Comparison of ENCODE assay signal across 8 cellular contexts in genomic region chr18:50880108-50880465, GRCh38. TPM values are rescaled to one million over a fixed set of nuclear protein-coding genes. Genes with fewer than 3 reads are reported as not detected.
A peak's percentile ranks its signal among the peaks of the same experiment; 100 is the strongest.
DNase-seq lines count a peak whose midpoint lies in the region; ATAC-seq and TF ChIP-seq lines count a peak whose summit lies in the region.

No MANE protein-coding gene starts in this region.

- H3K27ac Mint-ChIP-seq in Caco-2 (ENCODE audit: unreplicated experiment), result peak overlapping the region; percentile 69
- peak overlapping the region; percentile 98 for H3K27ac Mint-ChIP-seq in activated naive CD8-positive, alpha-beta T cell treated with anti-CD3 and anti-CD28 coated beads, Interleukin-2, amount 50 U/mL, for 24 hours

- H3K27ac ChIP-seq in lower lobe of right lung, result no peak overlapping the region

- TF ChIP-seq CTCF in Caco-2 (IDR thresholded peaks at IDR 0.05; ENCODE audit: insufficient read depth in 1 of 2, low read depth in 1 of 2, low read length in 1 of 2, severe bottlenecking in 1 of 2, unreplicated experiment in 1 of 2), result no peak
- no peak for TF ChIP-seq CTCF in HFF-Myc (IDR thresholded peaks at IDR 0.05; ENCODE audit: low read depth, low read length, missing control alignments)
- no peak for TF ChIP-seq CTCF in lower lobe of right lung (IDR thresholded peaks at IDR 0.05)

- no peak for ATAC-seq in activated naive CD8-positive, alpha-beta T cell treated with anti-CD3 and anti-CD28 coated beads, Interleukin-2, amount 50 U/mL, for 24 hours
- no peak for ATAC-seq in lower lobe of right lung
- ATAC-seq in HG03521 (IDR thresholded peaks at IDR 0.05; ENCODE audit: unreplicated experiment), result no peak
- no peak for ATAC-seq in GM18907 (IDR thresholded peaks at IDR 0.05; ENCODE audit: unreplicated experiment)

- H3K9me3 ChIP-seq in Caco-2 (no peaks in the 10 kb centered on the region), lower lobe of right lung (no peaks in the 10 kb centered on the region)

- no peaks in the 10 kb centered on the region for H3K27me3 Mint-ChIP-seq in Caco-2 (ENCODE audit: insufficient read depth, unreplicated experiment)
- no peaks in the 10 kb centered on the region for H3K27me3 Mint-ChIP-seq in activated naive CD8-positive, alpha-beta T cell treated with anti-CD3 and anti-CD28 coated beads, Interleukin-2, amount 50 U/mL, for 24 hours

- no peaks in the 10 kb centered on the region for H3K36me3 Mint-ChIP-seq in Caco-2 (ENCODE audit: insufficient read depth, unreplicated experiment)
- peaks cover 16% of the 10 kb centered on the region for H3K36me3 Mint-ChIP-seq in activated naive CD8-positive, alpha-beta T cell treated with anti-CD3 and anti-CD28 coated beads, Interleukin-2, amount 50 U/mL, for 24 hours (ENCODE audit: low read depth)

- no peak for DNase-seq in Caco-2
- DNase-seq in HFF-Myc (ENCODE audit: extremely low read depth, low read depth), result no peak
- no peak for DNase-seq in activated naive CD8-positive, alpha-beta T cell treated with anti-CD3 and anti-CD28 coated beads, Interleukin-2, amount 50 U/mL, for 24 hours
- DNase-seq in lower lobe of right lung, result no peak
- no peak for DNase-seq in NCI-H146 treated with DMSO at 0.1 percent for 48 hours (lab: John Stamatoyannopoulos, UW; ENCODE audit: unreplicated experiment)
- DNase-seq in HK-2 (ENCODE audit: unreplicated experiment), result no peak

- H3K27me3 ChIP-seq in Caco-2 (replicated peaks; ENCODE audit: control insufficient read depth, insufficient read depth, low read length) (no peaks in the 10 kb centered on the region), lower lobe of right lung (ENCODE audit: low read depth) (no peaks in the 10 kb centered on the region)

- H3K4me3 ChIP-seq in Caco-2 (ENCODE audit: low read depth, low read length) (peak overlapping the region; percentile 72), HFF-Myc (replicated peaks; ENCODE audit: low read depth, low read length) (peak overlapping the region; percentile 63), lower lobe of right lung (peak overlapping the region; percentile 92)

- no peaks in the 10 kb centered on the region for H3K9me3 Mint-ChIP-seq in Caco-2 (ENCODE audit: unreplicated experiment)
- no peaks in the 10 kb centered on the region for H3K9me3 Mint-ChIP-seq in activated naive CD8-positive, alpha-beta T cell treated with anti-CD3 and anti-CD28 coated beads, Interleukin-2, amount 50 U/mL, for 24 hours

- H3K4me3 Mint-ChIP-seq in Caco-2 (ENCODE audit: unreplicated experiment), result peak overlapping the region; percentile 95
- H3K4me3 Mint-ChIP-seq in activated naive CD8-positive, alpha-beta T cell treated with anti-CD3 and anti-CD28 coated beads, Interleukin-2, amount 50 U/mL, for 24 hours, result peak overlapping the region; percentile 93

- POLR2A ChIA-PET in Caco-2 (lab: Charles Lee), result no interaction called here

- BruUV-seq in Caco-2 (replicated peaks; lab: Mats Ljungman, UMichigan), result TSS peak; percentile 53

- no peaks in the 10 kb centered on the region for H3K4me1 ChIP-seq in Caco-2
- H3K4me1 ChIP-seq in lower lobe of right lung, result peaks cover 28% of the 10 kb centered on the region

- H3K36me3 ChIP-seq in Caco-2 (ENCODE audit: control insufficient read depth, insufficient read depth, low read length) (no peaks in the 10 kb centered on the region), lower lobe of right lung (no peaks in the 10 kb centered on the region)

- CTCF ChIA-PET in Caco-2 (lab: Charles Lee), result interaction anchor here (0.5 kb wide), 1 partner anchor 18 kb away, joined by 4 read pairs; no protein-coding TSS in a partner anchor

- intact Hi-C loops in Caco-2 (cut with micrococcal nuclease; ENCODE audit: unreplicated experiment), result no loop called here
- intact Hi-C loops in lower lobe of right lung (cut with DNase I), result no loop called here

- no peaks in the 10 kb centered on the region for H3K4me1 Mint-ChIP-seq in Caco-2 (ENCODE audit: low read depth, unreplicated experiment)
- H3K4me1 Mint-ChIP-seq in activated naive CD8-positive, alpha-beta T cell treated with anti-CD3 and anti-CD28 coated beads, Interleukin-2, amount 50 U/mL, for 24 hours, result peaks cover 38% of the 10 kb centered on the region

RNA-seq across cellular contexts. Expression of gene ME2, which starts 1.2 kb away (rescaled TPM):
- total RNA-seq in Caco-2 (2022), result 15.7 and 16.5 TPM in 2 replicates
- 42.4 TPM for total RNA-seq in lower lobe of right lung
